ENCODE assay signal across 34 cellular contexts in the genomic region with DNA sequence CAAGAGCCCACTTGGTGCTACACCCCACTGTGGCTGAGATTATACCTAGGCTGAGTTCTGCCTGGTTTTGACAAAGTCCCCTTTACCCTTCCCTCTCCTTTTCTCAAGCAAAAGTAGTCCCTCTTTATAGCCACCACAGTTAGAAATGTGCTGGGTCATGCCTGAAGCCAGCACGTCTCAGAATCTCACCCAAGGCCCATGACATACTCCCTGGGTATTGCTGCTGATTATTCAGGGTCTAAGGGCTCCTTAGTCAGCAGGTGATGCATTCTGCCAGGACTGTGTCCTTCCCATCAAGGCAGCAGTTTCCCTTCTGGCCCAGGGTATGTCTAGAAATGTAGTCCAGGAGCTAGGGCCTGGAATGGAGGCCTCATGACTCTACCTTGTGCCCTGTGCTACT.
"Had no signal": no experiment of that assay in that cellular context is flagged by ENCODE, and none has a peak within 500 bp of the region (broad histone marks: within the 10 kb centered on the region; RNA-seq: fewer than 3 reads in every experiment).

No MANE protein-coding gene starts in this region.

- H3K4me3 Mint-ChIP-seq: activated CD4-positive, alpha-beta memory T cell treated with anti-CD3 and anti-CD28 coated beads for 36 hours; activated CD4-positive, alpha-beta T cell treated with anti-CD3 and anti-CD28 coated beads, Interleukin-2, amount 10 ng/mL, durations not matched to agents 24 days and 14 days; activated naive CD8-positive, alpha-beta T cell treated with anti-CD3 and anti-CD28 coated beads, Interleukin-2, amount 50 U/mL, for 24 hours; activated T-helper 1 cell treated with anti-CD3 and anti-CD28 coated beads, Interleukin-12 subunit alpha, Interleukin-12 subunit beta, Interleukin-2, Interleukin-4 antibody, amounts not matched to agents 30 ng/mL and 10 ng/mL and 1 ng/mL, durations not matched to agents 14 hours and 24 hours and 36 hours; immature natural killer cell; nephron; stimulated activated memory B cell treated with anti-CD40 and anti-IgM and Interleukin-4, amounts not matched to agents 10 μg/mL and 1 μg/mL and 100 μg/mL, for 72 hours; stimulated activated naive CD8-positive, alpha-beta T cell treated with anti-CD3 and anti-CD28 coated beads, Interleukin-15, amount 100 ng/mL, for 72 hours; T-helper 1 cell treated with Interleukin-12 subunit alpha and Interleukin-12 subunit beta and Interleukin-4 antibody, amounts not matched to agents 30 μg/mL and 1 μg/mL, for 36 hours; type B pancreatic cell had no signal

- H3K27me3 ChIP-seq: heart left ventricle, left lung, neutrophil, ovary, right lobe of liver, uterus had no signal

- H3K36me3 Mint-ChIP-seq: activated CD4-positive, alpha-beta memory T cell treated with anti-CD3 and anti-CD28 coated beads for 36 hours; immature natural killer cell; stimulated activated memory B cell treated with anti-CD40 and anti-IgM and Interleukin-4, amounts not matched to agents 10 μg/mL and 1 μg/mL and 100 μg/mL, for 72 hours; type B pancreatic cell had no signal

- H3K4me1 Mint-ChIP-seq: activated CD4-positive, alpha-beta T cell treated with anti-CD3 and anti-CD28 coated beads, Interleukin-2, amount 10 ng/mL, durations not matched to agents 24 days and 14 days; activated naive CD8-positive, alpha-beta T cell treated with anti-CD3 and anti-CD28 coated beads, Interleukin-2, amount 50 U/mL, for 24 hours; immature natural killer cell; stimulated activated memory B cell treated with anti-CD40 and anti-IgM and Interleukin-4, amounts not matched to agents 10 μg/mL and 1 μg/mL and 100 μg/mL, for 72 hours; stimulated activated naive CD8-positive, alpha-beta T cell treated with anti-CD3 and anti-CD28 coated beads, Interleukin-15, amount 100 ng/mL, for 72 hours had no signal

- H3K4me1 ChIP-seq: heart left ventricle, left lung, right lobe of liver, uterus had no signal

- H3K27ac ChIP-seq: coronary artery, dorsolateral prefrontal cortex, heart left ventricle, left lung, neutrophil, ovary, right lobe of liver, uterus had no signal

- H3K9me3 Mint-ChIP-seq: activated CD4-positive, alpha-beta memory T cell treated with anti-CD3 and anti-CD28 coated beads for 36 hours; activated T-helper 1 cell treated with anti-CD3 and anti-CD28 coated beads, Interleukin-12 subunit alpha, Interleukin-12 subunit beta, Interleukin-2, Interleukin-4 antibody, amounts not matched to agents 30 ng/mL and 10 ng/mL and 1 ng/mL, durations not matched to agents 14 hours and 24 hours and 36 hours; stimulated activated memory B cell treated with anti-CD40 and anti-IgM and Interleukin-4, amounts not matched to agents 10 μg/mL and 1 μg/mL and 100 μg/mL, for 72 hours; T-helper 1 cell treated with Interleukin-12 subunit alpha and Interleukin-12 subunit beta and Interleukin-4 antibody, amounts not matched to agents 30 μg/mL and 1 μg/mL, for 36 hours had no signal

- ATAC-seq: activated naive CD8-positive, alpha-beta T cell treated with anti-CD3 and anti-CD28 coated beads, Interleukin-2, amount 50 U/mL, for 24 hours; left lung; right lobe of liver; stimulated activated memory B cell treated with anti-CD40 and anti-IgM and Interleukin-4, amounts not matched to agents 10 μg/mL and 1 μg/mL and 100 μg/mL, for 72 hours; stimulated activated naive CD8-positive, alpha-beta T cell treated with anti-CD3 and anti-CD28 coated beads, Interleukin-15, amount 100 ng/mL, for 72 hours had no signal

- H3K27me3 Mint-ChIP-seq: type B pancreatic cell had no signal

- H3K4me3 ChIP-seq: coronary artery, dorsolateral prefrontal cortex, heart left ventricle, left lung, lung, ovary, right lobe of liver, uterus had no signal

- DNase-seq: activated CD4-positive, alpha-beta memory T cell treated with anti-CD3 and anti-CD28 coated beads for 36 hours; activated CD4-positive, alpha-beta T cell treated with anti-CD3 and anti-CD28 coated beads, Interleukin-2, amount 10 ng/mL, durations not matched to agents 24 days and 14 days; activated CD4-positive, CD25-positive, alpha-beta regulatory T cell treated with anti-CD3 and anti-CD28 coated beads, Interleukin-2, amount 50 U/mL, for 72 hours; activated CD8-positive, alpha-beta memory T cell treated with anti-CD3 and anti-CD28 coated beads, Interleukin-2, amount 50 U/mL, for 4 hours; activated gamma-delta T cell; activated naive CD4-positive, alpha-beta T cell treated with anti-CD3 and anti-CD28 coated beads, Interleukin-2, amount 50 U/mL, for 16 hours; activated naive CD8-positive, alpha-beta T cell treated with anti-CD3 and anti-CD28 coated beads, Interleukin-2, amount 50 U/mL, for 24 hours; activated T-cell treated with anti-CD3 and anti-CD28 coated beads, Interleukin-2, amount 50 U/mL, for 1 hour; amygdala; dorsolateral prefrontal cortex; effector memory CD4-positive, alpha-beta T cell; erythroblast; heart left ventricle; hypothalamus; immature natural killer cell; left lung; ovary; right lobe of liver; small intestine; stimulated activated CD4-positive, alpha-beta T cell treated with anti-CD3 and anti-CD28 coated beads, Interleukin-1b, Interleukin-23, amount 100 ng/mL, for 48 hours; stimulated activated CD4-positive, alpha-beta T cell treated with anti-CD3 and anti-CD28 coated beads, Interleukin-4, amount 100 ng/mL, for 4 hours; stimulated activated CD8-positive, alpha-beta memory T cell treated with anti-CD3 and anti-CD28 coated beads, Interleukin-4, amount 100 ng/mL, for 48 hours; stimulated activated naive CD8-positive, alpha-beta T cell treated with anti-CD3 and anti-CD28 coated beads, Interleukin-15, amount 100 ng/mL, for 72 hours; substantia nigra; T-helper 9 cell; uterus had no signal

- H3K27ac Mint-ChIP-seq: activated CD4-positive, alpha-beta memory T cell treated with anti-CD3 and anti-CD28 coated beads for 36 hours; activated CD4-positive, alpha-beta T cell treated with anti-CD3 and anti-CD28 coated beads, Interleukin-2, amount 10 ng/mL, durations not matched to agents 24 days and 14 days; activated naive CD8-positive, alpha-beta T cell treated with anti-CD3 and anti-CD28 coated beads, Interleukin-2, amount 50 U/mL, for 24 hours; activated T-helper 1 cell treated with anti-CD3 and anti-CD28 coated beads, Interleukin-12 subunit alpha, Interleukin-12 subunit beta, Interleukin-2, Interleukin-4 antibody, amounts not matched to agents 30 ng/mL and 10 ng/mL and 1 ng/mL, durations not matched to agents 14 hours and 24 hours and 36 hours; immature natural killer cell; nephron; stimulated activated memory B cell treated with anti-CD40 and anti-IgM and Interleukin-4, amounts not matched to agents 10 μg/mL and 1 μg/mL and 100 μg/mL, for 72 hours; T-helper 1 cell treated with Interleukin-12 subunit alpha and Interleukin-12 subunit beta and Interleukin-4 antibody, amounts not matched to agents 30 μg/mL and 1 μg/mL, for 36 hours; type B pancreatic cell had no signal

- H3K9me3 ChIP-seq: left lung, neutrophil, ovary, right lobe of liver, uterus had no signal

- H3K36me3 ChIP-seq: heart left ventricle, left lung, neutrophil, ovary, right lobe of liver, uterus had no signal
